In genomic region chr12:58365087-58365390, GRCh38 we compare ENCODE assay signal across 15 cellular contexts.
"Had no signal": no experiment of that assay in that cellular context is flagged by ENCODE, and none has a peak within 500 bp of the region (broad histone marks: within the 10 kb centered on the region; RNA-seq: fewer than 3 reads in every experiment).

No MANE protein-coding gene starts in this region.

- DNase-seq: activated CD4-positive, alpha-beta T cell treated with anti-CD3 and anti-CD28 coated beads for 1 hour; activated CD4-positive, alpha-beta T cell treated with anti-CD3 and anti-CD28 coated beads, Interleukin-2, amount 50 U/mL, for 48 hours; activated CD8-positive, alpha-beta memory T cell treated with anti-CD3 and anti-CD28 coated beads, Interleukin-2, amount 10 ng/mL, durations not matched to agents 7 days and 5 days; activated effector memory CD4-positive, alpha-beta T cell treated with anti-CD3 and anti-CD28 coated beads, Interleukin-2, amount 50 U/mL, for 16 hours; activated T-cell treated with anti-CD3 and anti-CD28 coated beads, Interleukin-2, amount 50 U/mL, for 24 hours; caudate nucleus; effector memory CD4-positive, alpha-beta T cell; hippocampal formation; naive B cell; small intestine; T-helper 9 cell had no signal

- H3K4me1 Mint-ChIP-seq: activated CD8-positive, alpha-beta memory T cell treated with anti-CD3 and anti-CD28 coated beads, Interleukin-2, amount 10 ng/mL, durations not matched to agents 7 days and 5 days; naive B cell; stimulated activated effector memory CD8-positive, alpha-beta T cell treated with anti-CD3 and anti-CD28 coated beads, Interleukin-12 subunit alpha, Interleukin-12 subunit beta, amount 100 ng/mL, for 72 hours had no signal

- H3K4me3 Mint-ChIP-seq: activated CD8-positive, alpha-beta memory T cell treated with anti-CD3 and anti-CD28 coated beads, Interleukin-2, amount 10 ng/mL, durations not matched to agents 7 days and 5 days; activated T-cell treated with anti-CD3 and anti-CD28 coated beads, Interleukin-2, amount 50 U/mL, for 24 hours; mesothelial cell of epicardium; naive B cell; stimulated activated effector memory CD8-positive, alpha-beta T cell treated with anti-CD3 and anti-CD28 coated beads, Interleukin-12 subunit alpha, Interleukin-12 subunit beta, amount 100 ng/mL, for 72 hours had no signal

- H3K9me3 Mint-ChIP-seq: activated T-cell treated with anti-CD3 and anti-CD28 coated beads, Interleukin-2, amount 50 U/mL, for 24 hours; mesothelial cell of epicardium; stimulated activated effector memory CD8-positive, alpha-beta T cell treated with anti-CD3 and anti-CD28 coated beads, Interleukin-12 subunit alpha, Interleukin-12 subunit beta, amount 100 ng/mL, for 72 hours had no signal

- H3K36me3 ChIP-seq: tibial nerve, vagina had no signal

- H3K4me3 ChIP-seq: tibial nerve, vagina had no signal

- H3K27ac Mint-ChIP-seq: activated CD8-positive, alpha-beta memory T cell treated with anti-CD3 and anti-CD28 coated beads, Interleukin-2, amount 10 ng/mL, durations not matched to agents 7 days and 5 days; activated T-cell treated with anti-CD3 and anti-CD28 coated beads, Interleukin-2, amount 50 U/mL, for 24 hours; mesothelial cell of epicardium; naive B cell; stimulated activated effector memory CD8-positive, alpha-beta T cell treated with anti-CD3 and anti-CD28 coated beads, Interleukin-12 subunit alpha, Interleukin-12 subunit beta, amount 100 ng/mL, for 72 hours had no signal

- FAIRE-seq: small intestine had no signal

- ATAC-seq: activated CD8-positive, alpha-beta memory T cell treated with anti-CD3 and anti-CD28 coated beads, Interleukin-2, amount 10 ng/mL, durations not matched to agents 7 days and 5 days had no signal

- H3K36me3 Mint-ChIP-seq: activated CD8-positive, alpha-beta memory T cell treated with anti-CD3 and anti-CD28 coated beads, Interleukin-2, amount 10 ng/mL, durations not matched to agents 7 days and 5 days; mesothelial cell of epicardium; naive B cell; stimulated activated effector memory CD8-positive, alpha-beta T cell treated with anti-CD3 and anti-CD28 coated beads, Interleukin-12 subunit alpha, Interleukin-12 subunit beta, amount 100 ng/mL, for 72 hours had no signal

- H3K27ac ChIP-seq: vagina had no signal

- H3K4me1 ChIP-seq: tibial nerve had no signal

- H3K27me3 ChIP-seq: tibial nerve, vagina had no signal

- H3K27me3 Mint-ChIP-seq: activated CD8-positive, alpha-beta memory T cell treated with anti-CD3 and anti-CD28 coated beads, Interleukin-2, amount 10 ng/mL, durations not matched to agents 7 days and 5 days; activated T-cell treated with anti-CD3 and anti-CD28 coated beads, Interleukin-2, amount 50 U/mL, for 24 hours had no signal

- H3K9me3 ChIP-seq: tibial nerve, vagina had no signal
